Comparison of ENCODE assay signal across 9 cellular contexts in the genomic region with DNA sequence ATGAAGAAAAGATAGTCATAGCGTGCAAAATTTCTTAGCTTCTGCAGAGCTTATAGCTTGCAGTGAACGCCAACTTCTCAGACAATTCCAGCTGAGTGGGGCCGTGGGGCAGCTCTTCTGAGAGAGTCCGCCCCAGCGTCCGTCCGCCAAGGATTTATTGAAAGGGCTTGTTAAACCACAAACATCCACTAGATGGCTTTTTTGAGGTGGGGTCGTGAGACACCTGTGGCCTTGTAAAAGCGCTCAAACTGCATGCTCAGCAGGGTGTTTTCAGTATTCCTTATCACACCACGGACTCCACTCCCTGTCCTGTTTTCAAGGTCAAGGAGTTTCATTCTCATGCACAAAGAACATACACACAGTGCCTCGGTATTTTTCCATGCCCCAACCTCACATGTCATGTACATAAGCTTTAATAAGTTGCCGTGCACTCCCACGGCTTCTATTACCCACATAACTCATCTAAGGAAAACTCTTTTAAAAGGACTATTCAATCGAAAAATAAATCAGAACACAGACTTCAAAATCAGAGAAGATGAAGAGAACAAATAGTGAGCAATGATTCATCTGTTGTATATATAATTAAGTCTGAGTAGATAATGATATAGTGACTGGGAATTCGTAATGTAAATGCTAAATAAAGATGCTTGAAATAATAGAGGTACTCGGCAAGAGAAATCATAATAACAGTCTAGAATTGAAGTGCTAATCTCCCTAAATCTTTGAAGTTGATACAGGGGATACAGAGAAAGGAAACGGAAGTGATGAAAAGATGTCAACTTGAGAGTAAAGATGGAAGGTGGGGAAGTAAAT. TPM values are rescaled to one million over a fixed set of nuclear protein-coding genes. Genes with fewer than 3 reads are reported as not detected.
DNase-seq lines count a peak whose midpoint lies in the region; FAIRE-seq and TF ChIP-seq lines count a peak whose summit lies in the region.
"Had no signal": no experiment of that assay in that cellular context is flagged by ENCODE, and none has a peak within 500 bp of the region (broad histone marks: within the 10 kb centered on the region; RNA-seq: fewer than 3 reads in every experiment).

No MANE protein-coding gene starts in this region.

- in situ Hi-C loops in ACHN (cut with HindIII; ENCODE audit: low pct_ligation_motif_present, low pct_unique_long_range_greater_than_20kb, low sequenced_read_pairs), result no loop called here

- H3K9me3 ChIP-seq in astrocyte (ENCODE audit: insufficient read depth, low read depth, low read length), result no peaks in the 10 kb centered on the region

- no peak overlapping the region for H3K4me3 Mint-ChIP-seq in astrocyte (ENCODE audit: unreplicated experiment)

- no peak overlapping the region for H3K9ac ChIP-seq in astrocyte (ENCODE audit: low read length)

- no peaks in the 10 kb centered on the region for H3K27me3 ChIP-seq in H7 (ENCODE audit: control insufficient read depth, insufficient read depth, low read length)
- H3K27me3 ChIP-seq in astrocyte (ENCODE audit: insufficient read depth, low read length), result no peaks in the 10 kb centered on the region

- H3K27ac Mint-ChIP-seq in astrocyte (ENCODE audit: unreplicated experiment), result no peak overlapping the region

- peak; percentile 14 for TF ChIP-seq CTCF in astrocyte (IDR thresholded peaks at IDR 0.05; ENCODE audit: insufficient read depth, low read depth, low read length)

- intact Hi-C loops in posterior cingulate gyrus (cut with DNase I), result no loop called here

- H3K79me2 ChIP-seq in astrocyte (ENCODE audit: insufficient read depth, low read length), result no peaks in the 10 kb centered on the region

- no peaks in the 10 kb centered on the region for H3K27me3 Mint-ChIP-seq in astrocyte (ENCODE audit: low read depth, unreplicated experiment)

- no peak overlapping the region for H3K4me3 ChIP-seq in H7 (ENCODE audit: insufficient read depth, low read depth, low read length)
- H3K4me3 ChIP-seq in astrocyte (ENCODE audit: insufficient read depth, low read depth, low read length), result no peak overlapping the region

- H3K27ac ChIP-seq in astrocyte (ENCODE audit: low read depth, low read length), result no peak overlapping the region

- DNase-seq in ACHN, result peak; percentile 24
- peak; percentile 59 for DNase-seq in H7
- DNase-seq in astrocyte (ENCODE audit: low read depth), result no peak
- DNase-seq in left kidney (ENCODE audit: low read depth, low spot score), result peak; percentile 78
- no peak for DNase-seq in NCI-H2107 treated with DMSO at 0.1 percent for 48 hours (lab: John Stamatoyannopoulos, UW; ENCODE audit: unreplicated experiment)
- no peak for DNase-seq in posterior cingulate gyrus
- no peak for DNase-seq in NCI-H2196 treated with DMSO at 0.1 percent for 48 hours (lab: John Stamatoyannopoulos, UW; ENCODE audit: unreplicated experiment)
- no peak for DNase-seq in effector CD8-positive, alpha-beta T cell (lab: John Stamatoyannopoulos, UW)
- DNase-seq: DMS79 had no signal

- H3K9me3 Mint-ChIP-seq in astrocyte (ENCODE audit: unreplicated experiment), result peaks cover 7% of the 10 kb centered on the region

- H3K36me3 ChIP-seq in H7 (replicated peaks; ENCODE audit: control insufficient read depth, insufficient read depth, low read length) (no peaks in the 10 kb centered on the region; the same call in 1 of the 2 replicates), astrocyte (ENCODE audit: insufficient read depth, low read length) (no peaks in the 10 kb centered on the region)

- no peaks in the 10 kb centered on the region for H4K20me1 ChIP-seq in astrocyte (ENCODE audit: insufficient read depth, low read length)

- H3K36me3 Mint-ChIP-seq in astrocyte (ENCODE audit: low read depth, unreplicated experiment), result peaks cover 13% of the 10 kb centered on the region

- H3K4me1 ChIP-seq in astrocyte (ENCODE audit: insufficient read depth, low read length), result no peaks in the 10 kb centered on the region

- H3K4me2 ChIP-seq in astrocyte (ENCODE audit: low read length), result peak overlapping the region; percentile 38

- FAIRE-seq in astrocyte (lab: Jason Lieb, UNC), result no peak

- no peaks in the 10 kb centered on the region for H3K4me1 Mint-ChIP-seq in astrocyte (ENCODE audit: low read depth, unreplicated experiment)

- H2AFZ ChIP-seq in astrocyte (ENCODE audit: low read depth, low read length), result peak overlapping the region; percentile 33

RNA-seq across cellular contexts. Expression of a gene that starts 46.7 kb away (rescaled TPM):
- total RNA-seq in H7 (2014; rRNA removed; shearing (Covaris generic)), result 31.7 and 33.8 TPM in 2 replicates
- total RNA-seq in astrocyte, result 67.1 and 72.1 TPM in 2 replicates

RNA-seq across cellular contexts. Expression of a gene that starts 46.9 kb away (rescaled TPM):
- total RNA-seq in H7 (2014; rRNA removed; shearing (Covaris generic)), result 1.7 and 3.0 TPM in 2 replicates
- 1.7 and 2.0 TPM in 2 replicates for total RNA-seq in astrocyte

RNA-seq across cellular contexts. Expression of a gene that starts 57.4 kb away (rescaled TPM):
- total RNA-seq in H7 (2014; rRNA removed; shearing (Covaris generic)), result not detected in 2 replicates
- total RNA-seq in astrocyte, result 0.57 and 0.84 TPM in 2 replicates

Comparison
In these comparisons a context has a peak if more than half of its experiments do, and no peak if none do; other contexts are left out.
1. DNase-seq: peak in ACHN (single experiment), H7 (single experiment) and left kidney (single experiment); none in astrocyte (single experiment), NCI-H2107 treated with DMSO at 0.1 percent for 48 hours (single experiment), posterior cingulate gyrus (0 of 10), NCI-H2196 treated with DMSO at 0.1 percent for 48 hours (single experiment) and effector CD8-positive, alpha-beta T cell (single experiment).